ENCODE assay signal across 21 cellular contexts in genomic region chr2:215376103-215376780, GRCh38. TPM values are rescaled to one million over a fixed set of nuclear protein-coding genes. Genes with fewer than 3 reads are reported as not detected.
A peak's percentile ranks its signal among the peaks of the same experiment; 100 is the strongest.
DNase-seq lines count a peak whose midpoint lies in the region; ATAC-seq, FAIRE-seq and TF ChIP-seq lines count a peak whose summit lies in the region.
"Had no signal": no experiment of that assay in that cellular context is flagged by ENCODE, and none has a peak within 500 bp of the region (broad histone marks: within the 10 kb centered on the region; RNA-seq: fewer than 3 reads in every experiment).

No MANE protein-coding gene starts in this region.

- DNase-seq in astrocyte (ENCODE audit: low read depth) (no peak), endothelial cell of umbilical vein (ENCODE audit: low read depth, low spot score) (no peak), osteoblast (ENCODE audit: insufficient read length, low spot score, missing footprints) (no peak), urothelium cell line (ENCODE audit: low spot score) (no peak)
- DNase-seq: CD4-positive, alpha-beta memory T cell; DMS153; DMS79; GDM1; HCEC 1CT had no signal

- peak overlapping the region; percentile 91 for H3K27ac Mint-ChIP-seq in astrocyte (ENCODE audit: unreplicated experiment)
- H3K27ac Mint-ChIP-seq: CD4-positive, alpha-beta memory T cell; GM23338 had no signal

- H3K79me2 ChIP-seq in ACC112 (ENCODE audit: control insufficient read depth, insufficient read depth, low read length, unreplicated experiment) (peaks cover 9% of the 10 kb centered on the region), astrocyte (ENCODE audit: insufficient read depth, low read length) (peaks cover 10% of the 10 kb centered on the region), endothelial cell of umbilical vein (ENCODE audit: control insufficient read depth, insufficient read depth, low read length) (peaks cover 2% of the 10 kb centered on the region), osteoblast (ENCODE audit: insufficient read depth, low read length) (peaks cover 4% of the 10 kb centered on the region)

- H3K9ac ChIP-seq in astrocyte (ENCODE audit: low read length) (no peak overlapping the region), endothelial cell of umbilical vein (replicated peaks; ENCODE audit: extremely low read depth, insufficient read depth, low read length) (no peak overlapping the region)
- H3K9ac ChIP-seq: BLaER1 had no signal

- H3K4me1 ChIP-seq in ACC112 (ENCODE audit: control insufficient read depth, insufficient read depth, low read length, unreplicated experiment) = peaks cover 16% of the 10 kb centered on the region
- H3K4me1 ChIP-seq in astrocyte (ENCODE audit: insufficient read depth, low read length) = no peaks in the 10 kb centered on the region
- H3K4me1 ChIP-seq in endothelial cell of umbilical vein (ENCODE audit: control insufficient read depth, extremely low read depth, insufficient read depth, low read length) = no peaks in the 10 kb centered on the region
- peaks cover 25% of the 10 kb centered on the region for H3K4me1 ChIP-seq in osteoblast (ENCODE audit: insufficient read depth, low read length)
- H3K4me1 ChIP-seq: A549, BLaER1 had no signal

- no TSS peak for BruUV-seq in endothelial cell of umbilical vein (replicated peaks; lab: Mats Ljungman, UMichigan)

- H3K9me3 ChIP-seq in astrocyte (ENCODE audit: insufficient read depth, low read depth, low read length) (no peaks in the 10 kb centered on the region), endothelial cell of umbilical vein (replicated peaks; ENCODE audit: control insufficient read depth, insufficient read depth, low read length) (no peaks in the 10 kb centered on the region), osteoblast (ENCODE audit: low read depth, low read length) (no peaks in the 10 kb centered on the region)
- H3K9me3 ChIP-seq: A549 had no signal

- no peaks in the 10 kb centered on the region for H3K27me3 ChIP-seq in ACC112 (ENCODE audit: insufficient read depth, low read length)
- H3K27me3 ChIP-seq in astrocyte (ENCODE audit: insufficient read depth, low read length) = no peaks in the 10 kb centered on the region
- H3K27me3 ChIP-seq in endothelial cell of umbilical vein (ENCODE audit: control insufficient read depth in 2 of 2, insufficient read depth in 2 of 2, low read length in 2 of 2) = no peaks in the 10 kb centered on the region
- no peaks in the 10 kb centered on the region for H3K27me3 ChIP-seq in osteoblast (ENCODE audit: insufficient read depth, low read length)
- H3K27me3 ChIP-seq: BLaER1 had no signal

- dilution Hi-C loops in endothelial cell of umbilical vein (cut with MboI; ENCODE audit: extremely low pct_ligation_motif_present, low sequenced_read_pairs) = no loop called here

- ATAC-seq in GM21381 (IDR thresholded peaks at IDR 0.05; ENCODE audit: unreplicated experiment) (no peak), GM19452 (IDR thresholded peaks at IDR 0.05; ENCODE audit: unreplicated experiment) (no peak), GM18861 (IDR thresholded peaks at IDR 0.05; ENCODE audit: unreplicated experiment) (no peak)
- ATAC-seq: A549, GM23338 had no signal

- POLR2A ChIA-PET in endothelial cell of umbilical vein (lab: Charles Lee) = interaction anchor here (1.2 kb wide), 1 partner anchor 21 kb away, joined by 3 read pairs; no protein-coding TSS in a partner anchor

- no peaks in the 10 kb centered on the region for H3K9me3 Mint-ChIP-seq in astrocyte (ENCODE audit: unreplicated experiment)
- H3K9me3 Mint-ChIP-seq: CD4-positive, alpha-beta memory T cell; GM23338 had no signal

- H4K20me1 ChIP-seq in astrocyte (ENCODE audit: insufficient read depth, low read length) (peaks cover 100% of the 10 kb centered on the region), endothelial cell of umbilical vein (replicated peaks; ENCODE audit: control insufficient read depth, extremely low read depth, insufficient read depth, low read length) (no peaks in the 10 kb centered on the region), osteoblast (ENCODE audit: insufficient read depth, low read length) (peaks cover 60% of the 10 kb centered on the region)
- H4K20me1 ChIP-seq: BLaER1 had no signal

- H2AFZ ChIP-seq in ACC112 (ENCODE audit: low read length, unreplicated experiment) = no peak overlapping the region
- H2AFZ ChIP-seq in astrocyte (ENCODE audit: low read depth, low read length) = no peak overlapping the region
- H2AFZ ChIP-seq in endothelial cell of umbilical vein (ENCODE audit: low read depth, low read length) = no peak overlapping the region
- no peak overlapping the region for H2AFZ ChIP-seq in osteoblast (ENCODE audit: low read length)
- H2AFZ ChIP-seq: GM23338 had no signal

- H3K4me3 ChIP-seq in ACC112 (ENCODE audit: low read depth, low read length) (no peak overlapping the region), astrocyte (ENCODE audit: insufficient read depth, low read depth, low read length) (no peak overlapping the region), endothelial cell of umbilical vein (replicated peaks in 1 of 3; ENCODE audit: insufficient read depth in 1 of 3, low read depth in 1 of 3, low read length in 3 of 3) (no peak overlapping the region), osteoblast (ENCODE audit: insufficient read depth, low read length) (no peak overlapping the region)
- H3K4me3 ChIP-seq: A549, BLaER1, GM23338 had no signal

- H3K4me2 ChIP-seq in astrocyte (ENCODE audit: low read length) = no peak overlapping the region
- H3K4me2 ChIP-seq in endothelial cell of umbilical vein (ENCODE audit: insufficient read depth, low read length) = no peak overlapping the region
- H3K4me2 ChIP-seq in osteoblast (ENCODE audit: insufficient read depth, low read length) = no peak overlapping the region
- H3K4me2 ChIP-seq: A549, BLaER1, GM23338 had no signal

- peaks cover 46% of the 10 kb centered on the region for H3K36me3 Mint-ChIP-seq in astrocyte (ENCODE audit: low read depth, unreplicated experiment)
- H3K36me3 Mint-ChIP-seq: CD14-positive monocyte had no signal

- H3K9me1 ChIP-seq in endothelial cell of umbilical vein (replicated peaks; ENCODE audit: control insufficient read depth, extremely low read depth, insufficient read depth, low read length) = no peaks in the 10 kb centered on the region

- H3K27ac ChIP-seq in ACC112 (ENCODE audit: low read depth, low read length) (peak overlapping the region; percentile 61), astrocyte (ENCODE audit: low read depth, low read length) (peak overlapping the region; percentile 35), endothelial cell of umbilical vein (ENCODE audit: insufficient read depth, low read depth, low read length) (no peak overlapping the region), osteoblast (ENCODE audit: low read depth, low read length) (peak overlapping the region; percentile 42)
- H3K27ac ChIP-seq: 22Rv1, A549, BLaER1 had no signal

- TF ChIP-seq CTCF in astrocyte (IDR thresholded peaks at IDR 0.05; ENCODE audit: insufficient read depth, low read depth, low read length) (no peak), endothelial cell of umbilical vein (IDR thresholded peaks at IDR 0.05; ENCODE audit: extremely low read depth in 1 of 2, insufficient read depth in 1 of 2, low read depth in 1 of 2, low read length in 2 of 2) (no peak), osteoblast (IDR thresholded peaks at IDR 0.05; ENCODE audit: extremely low read depth, low read depth, low read length) (no peak)

- TF ChIP-seq POLR2A in endothelial cell of umbilical vein (IDR thresholded peaks at IDR 0.05; ENCODE audit: low read depth, low read length) = no peak

- FAIRE-seq in astrocyte (lab: Jason Lieb, UNC) (peak; percentile 74), endothelial cell of umbilical vein (lab: Jason Lieb, UNC) (peak; percentile 15), urothelium cell line (lab: Jason Lieb, UNC) (no peak)
- FAIRE-seq: A549, GM12892, GM18507, H54 had no signal

- peak overlapping the region; percentile 52 for H3K4me3 Mint-ChIP-seq in astrocyte (ENCODE audit: unreplicated experiment)
- H3K4me3 Mint-ChIP-seq: CD14-positive monocyte; CD4-positive, alpha-beta memory T cell; GM23338 had no signal

- CTCF ChIA-PET in endothelial cell of umbilical vein (lab: Charles Lee) = no interaction called here

- peaks cover 49% of the 10 kb centered on the region for H3K4me1 Mint-ChIP-seq in astrocyte (ENCODE audit: low read depth, unreplicated experiment)
- H3K4me1 Mint-ChIP-seq: CD14-positive monocyte; CD4-positive, alpha-beta memory T cell had no signal

- H3K36me3 ChIP-seq in ACC112 (ENCODE audit: insufficient read depth, low read length) (peaks cover 92% of the 10 kb centered on the region), astrocyte (ENCODE audit: insufficient read depth, low read length) (peaks cover 98% of the 10 kb centered on the region), endothelial cell of umbilical vein (ENCODE audit: control insufficient read depth in 2 of 2, extremely low read depth in 1 of 2, insufficient read depth in 2 of 2, low read length in 2 of 2) (peaks cover 53 to 86% of the 10 kb centered on the region in 2 experiments), osteoblast (ENCODE audit: insufficient read depth, low read length) (peaks cover 100% of the 10 kb centered on the region)

- intact Hi-C loops in endothelial cell of umbilical vein (cut with micrococcal nuclease) = no loop called here

- H3K27me3 Mint-ChIP-seq in astrocyte (ENCODE audit: low read depth, unreplicated experiment) = no peaks in the 10 kb centered on the region
- H3K27me3 Mint-ChIP-seq: CD4-positive, alpha-beta memory T cell had no signal

TF ChIP-seq in endothelial cell of umbilical vein, 7 proteins besides CTCF, POLR2A, EP300 and RAD21:
- TF ChIP-seq GATA2 (IDR thresholded peaks at IDR 0.05; ENCODE audit: insufficient read depth, insufficient read length, low read depth, low read length) (no peak), POLR2AphosphoS5 (IDR thresholded peaks at IDR 0.05; ENCODE audit: insufficient read depth, low read depth, low read length) (peak; percentile 9)

RNA-seq across cellular contexts. Expression of gene FN1, which starts 59.6 kb away (rescaled TPM):
- 17,010 and 22,524 TPM in 2 replicates for total RNA-seq in astrocyte
- 3,221 and 3,760 TPM in 2 replicates for total RNA-seq in endothelial cell of umbilical vein
- 3,104 and 3,740 TPM in 2 replicates for polyA plus RNA-seq in endothelial cell of umbilical vein
- 4,183 and 4,734 TPM in 2 replicates for polyA plus RNA-seq in endothelial cell of umbilical vein (2011; cell fraction: cytosol; rRNA removed)
- 6,337 and 9,411 TPM in 2 replicates for polyA plus RNA-seq in endothelial cell of umbilical vein (2011; cell fraction: nucleus; rRNA removed)
- 2,544 and 4,436 TPM in 2 replicates for polyA plus RNA-seq in endothelial cell of umbilical vein (2012)
- 7,217 and 10,015 TPM in 2 replicates for polyA minus RNA-seq in endothelial cell of umbilical vein
- polyA minus RNA-seq in endothelial cell of umbilical vein (2011; cell fraction: cytosol; rRNA and poly(A)+ RNA removed) = not detected
- 4,515 and 6,029 TPM in 2 replicates for polyA minus RNA-seq in endothelial cell of umbilical vein (2011; cell fraction: nucleus; rRNA and poly(A)+ RNA removed)
- total RNA-seq in osteoblast = 18,025 and 18,800 TPM in 2 replicates
- total RNA-seq: CD4-positive, alpha-beta memory T cell had no signal
